8 cellular contexts compared by ENCODE assay signal in the genomic region with DNA sequence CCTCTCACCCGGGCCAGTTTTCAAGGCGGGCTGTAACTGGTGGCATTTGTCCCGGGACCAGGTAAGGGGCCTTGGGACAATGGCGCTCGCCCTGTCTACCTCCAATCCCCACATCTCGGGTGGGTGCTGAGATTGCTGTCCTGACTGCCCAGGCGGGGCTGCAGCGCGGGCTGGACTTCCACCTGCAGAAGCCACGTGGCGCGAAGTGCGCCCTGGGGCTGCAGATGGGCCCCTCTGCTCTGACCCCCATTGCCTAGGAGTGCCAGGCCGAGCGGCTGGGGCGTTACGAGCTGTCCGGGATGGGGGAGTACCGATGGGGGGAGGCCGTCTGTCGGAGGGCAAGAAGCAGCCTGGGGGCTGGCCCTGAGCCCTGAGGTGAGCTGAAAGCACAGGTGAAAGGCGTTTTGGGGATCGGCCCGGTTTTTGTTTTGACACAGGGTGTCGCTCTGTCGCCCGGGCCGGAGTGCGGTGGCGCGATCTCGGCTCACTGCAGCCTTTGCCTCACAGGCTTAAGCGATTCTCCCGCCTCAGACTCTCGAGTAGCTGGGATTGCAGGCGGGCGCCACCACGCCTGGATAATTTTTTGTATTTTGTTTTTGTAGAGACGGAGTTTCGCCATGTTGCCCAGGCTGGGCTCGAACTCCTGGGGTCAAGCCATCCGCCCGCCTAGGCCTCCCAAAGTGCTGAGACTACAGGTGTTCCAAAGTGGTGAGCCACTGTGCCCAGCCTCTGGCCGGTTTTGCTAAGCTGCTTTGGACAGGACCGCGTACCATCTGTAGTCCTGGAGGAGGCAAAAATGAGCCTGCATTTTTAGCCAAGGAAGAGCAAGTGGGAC. TPM values are rescaled to one million over a fixed set of nuclear protein-coding genes. Genes with fewer than 3 reads are reported as not detected.
A peak's percentile ranks its signal among the peaks of the same experiment; 100 is the strongest.
DNase-seq lines count a peak whose midpoint lies in the region; ATAC-seq and TF ChIP-seq lines count a peak whose summit lies in the region.

A gene with protein sequence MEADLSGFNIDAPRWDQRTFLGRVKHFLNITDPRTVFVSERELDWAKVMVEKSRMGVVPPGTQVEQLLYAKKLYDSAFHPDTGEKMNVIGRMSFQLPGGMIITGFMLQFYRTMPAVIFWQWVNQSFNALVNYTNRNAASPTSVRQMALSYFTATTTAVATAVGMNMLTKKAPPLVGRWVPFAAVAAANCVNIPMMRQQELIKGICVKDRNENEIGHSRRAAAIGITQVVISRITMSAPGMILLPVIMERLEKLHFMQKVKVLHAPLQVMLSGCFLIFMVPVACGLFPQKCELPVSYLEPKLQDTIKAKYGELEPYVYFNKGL (plus strand): TSS at position 16 of the 835 bp plus-strand sequence. CDS start 12,001 bp downstream, outside the sequence.

- no peaks in the 10 kb centered on the region for H3K36me3 ChIP-seq in left lung

- peak within 1 kb of the TSS; percentile 97 for H3K4me3 ChIP-seq in left lung

- H3K27ac ChIP-seq in angular gyrus (ENCODE audit: low read depth, low read length) (peak within 1 kb of the TSS; percentile 87), left lung (peak within 1 kb of the TSS; percentile 88 to 94)

- peak; percentile 86 for TF ChIP-seq POLR2A in Raji (IDR thresholded peaks at IDR 0.05; ENCODE audit: insufficient read depth, low read depth, low read length)

- TF ChIP-seq CTCF in left lung (IDR thresholded peaks at IDR 0.05) = no peak

- H3K4me1 ChIP-seq in left lung = peaks cover 0 to 34% of the 10 kb centered on the region in 2 donors

- ATAC-seq in HG02884 (IDR thresholded peaks at IDR 0.05; ENCODE audit: unreplicated experiment) (peak; percentile 18), left lung (peak; percentile 33)

- intact Hi-C loops in left lung (cut with DNase I) = no loop called here

- H3K9me3 ChIP-seq in left lung = no peaks in the 10 kb centered on the region

- no peaks in the 10 kb centered on the region for H3K27me3 ChIP-seq in left lung

- peak; percentile 49 for DNase-seq in NK-92 treated with Interleukin-12 subunit alpha and Interleukin-12 subunit beta, amount 100 ng/mL, for 24 hours (lab: John Stamatoyannopoulos, UW)
- DNase-seq in NK-92 (lab: John Stamatoyannopoulos, UW; ENCODE audit: unreplicated experiment) (no peak), left lung (no peak), GM03348 (ENCODE audit: low spot score) (no peak)
- peak; percentile 18 to 42 (median 20) for DNase-seq in stimulated activated CD4-positive, alpha-beta T cell treated with anti-CD3 and anti-CD28 coated beads, TNF-alpha, amount 100 ng/mL, for 48 hours (ENCODE audit: low read depth in 3 of 3)

RNA-seq across cellular contexts. Expression of the gene that starts here (rescaled TPM):
- total RNA-seq in left lung = 10 to 100 TPM; 17.1 to 21.0 TPM

Comparison
In these comparisons a context has a peak if more than half of its experiments do, and no peak if none do; other contexts are left out.
1. DNase-seq: peak in NK-92 treated with Interleukin-12 subunit alpha and Interleukin-12 subunit beta, amount 100 ng/mL, for 24 hours (single experiment) and stimulated activated CD4-positive, alpha-beta T cell treated with anti-CD3 and anti-CD28 coated beads, TNF-alpha, amount 100 ng/mL, for 48 hours (3 of 3); none in NK-92 (single experiment), left lung (0 of 2) and GM03348 (single experiment).